In the genomic region with DNA sequence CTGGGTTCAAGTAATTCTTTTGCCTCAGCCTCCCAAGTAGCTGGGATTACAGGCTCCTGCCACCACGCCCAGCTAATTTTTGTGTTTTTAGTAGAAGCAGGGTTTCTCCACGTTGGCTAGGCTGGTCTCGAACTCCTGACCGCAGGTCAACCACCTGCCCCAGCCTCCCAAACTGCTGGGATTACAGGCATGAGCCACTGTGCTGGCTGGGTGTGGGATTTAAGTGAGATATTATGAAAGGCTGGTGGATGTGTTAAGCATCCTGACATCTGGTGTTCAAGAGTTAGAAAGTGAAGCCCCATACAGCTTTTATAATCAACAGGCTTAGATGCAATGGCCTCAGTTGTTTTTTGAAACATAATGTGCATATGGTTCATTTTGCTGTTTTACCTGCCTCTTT, we compare ENCODE assay signal across 5 cellular contexts.
DNase-seq lines count a peak whose midpoint lies in the region; TF ChIP-seq lines count a peak whose summit lies in the region.
"Not testable (repeated sequence)": the region's sequence is repeated elsewhere in the genome, so short reads cannot be mapped to it uniquely, and the experiment has no call there.

No MANE protein-coding gene starts in this region.

- H3K9ac ChIP-seq in endodermal cell (ENCODE audit: extremely low read depth, low read length, poor library complexity, severe bottlenecking): not testable (repeated sequence)

- H3K27ac ChIP-seq in HEK293 (ENCODE audit: extremely low read depth, low read depth, low read length); endodermal cell (ENCODE audit: low read depth, low read length): not testable (repeated sequence)
- H3K27ac ChIP-seq in RWPE1: peak overlapping the region; percentile 29; the same call in 1 of the 2 replicates

- not testable (repeated sequence) for H3K9me3 Mint-ChIP-seq in endodermal cell

- 93% methylated on average over 4 of the region's 4 CpGs; no CpG with 5 or more reads in 1 of the 2 experiments for WGBS in endodermal cell (ENCODE audit: insufficient coverage in 1 of 2, insufficient read length in 1 of 2), 2 experiments

- CTCF ChIA-PET in HEK293 (lab: Yijun Ruan, JAX) (interaction anchor here (0.6 to 1.8 kb wide), 5 partner anchors 16 to 413 kb away, joined by 3 to 9 read pairs (median 4); no protein-coding TSS in a partner anchor), RWPE1 (lab: Yijun Ruan, JAX) (interaction anchor here (0.7 kb wide), 1 partner anchor 18 kb away, joined by 3 read pairs; no protein-coding TSS in a partner anchor)

- DNase-seq in DMS 273 (lab: John Stamatoyannopoulos, UW; ENCODE audit: unreplicated experiment): peak; percentile 11
- DNase-seq in RWPE1 (ENCODE audit: low spot score): not testable (repeated sequence)
- peak; percentile 27 for DNase-seq in endodermal cell
- peak; percentile 14 for DNase-seq in ureter (ENCODE audit: low spot score)

- H3K4me3 Mint-ChIP-seq in endodermal cell: not testable (repeated sequence)

- not testable (repeated sequence) for H3K4me3 ChIP-seq in HEK293 (ENCODE audit: low read depth, low read length); endodermal cell (ENCODE audit: low read length)

- H3K4me1 ChIP-seq in HEK293 (ENCODE audit: control insufficient read depth, insufficient read depth, low read length): not testable (repeated sequence)
- H3K4me1 ChIP-seq in endodermal cell (ENCODE audit: control insufficient read depth, insufficient read depth, low read length): peaks cover 23% of the 10 kb centered on the region

- not testable (repeated sequence) for H3K36me3 ChIP-seq in HEK293 (ENCODE audit: control insufficient read depth in 2 of 2, insufficient read depth in 1 of 2, low read length in 2 of 2)
- H3K36me3 ChIP-seq in endodermal cell (ENCODE audit: control insufficient read depth, insufficient read depth, low read length): peaks cover 17% of the 10 kb centered on the region

- H3K9me3 ChIP-seq in HEK293 (ENCODE audit: control insufficient read depth, insufficient read depth, low read depth, low read length); endodermal cell (ENCODE audit: control insufficient read depth, low read length): not testable (repeated sequence)

- not testable (repeated sequence) for H3K27me3 ChIP-seq in endodermal cell (ENCODE audit: control insufficient read depth, insufficient read depth, low read length, poor library complexity, severe bottlenecking)

- POLR2A ChIA-PET in HEK293 (lab: Yijun Ruan, JAX); RWPE1 (lab: Yijun Ruan, JAX; ENCODE audit: low non-redundant PET): not testable (repeated sequence)

- not testable (repeated sequence) for H3K27me3 Mint-ChIP-seq in endodermal cell (ENCODE audit: insufficient read depth)

- TF ChIP-seq CTCF in HEK293 (tag by site-specific recombination; IDR thresholded peaks at IDR 0.05); RWPE1 (conservative IDR thresholded peaks at IDR 0.05; ENCODE audit: low read depth); endodermal cell (conservative IDR thresholded peaks at IDR 0.05): not testable (repeated sequence)

- H3K36me3 Mint-ChIP-seq in endodermal cell (ENCODE audit: low read depth): peaks cover 36% of the 10 kb centered on the region

- H3K4me1 Mint-ChIP-seq in endodermal cell: peaks cover 59% of the 10 kb centered on the region

- not testable (repeated sequence) for H3K27ac Mint-ChIP-seq in endodermal cell

TF ChIP-seq in HEK293, 187 proteins besides CTCF, POLR2A, EP300 and RAD21:
- peak; percentile 93 for TF ChIP-seq ZNF664 (tag by site-specific recombination; IDR thresholded peaks at IDR 0.05)
